In the genomic region with DNA sequence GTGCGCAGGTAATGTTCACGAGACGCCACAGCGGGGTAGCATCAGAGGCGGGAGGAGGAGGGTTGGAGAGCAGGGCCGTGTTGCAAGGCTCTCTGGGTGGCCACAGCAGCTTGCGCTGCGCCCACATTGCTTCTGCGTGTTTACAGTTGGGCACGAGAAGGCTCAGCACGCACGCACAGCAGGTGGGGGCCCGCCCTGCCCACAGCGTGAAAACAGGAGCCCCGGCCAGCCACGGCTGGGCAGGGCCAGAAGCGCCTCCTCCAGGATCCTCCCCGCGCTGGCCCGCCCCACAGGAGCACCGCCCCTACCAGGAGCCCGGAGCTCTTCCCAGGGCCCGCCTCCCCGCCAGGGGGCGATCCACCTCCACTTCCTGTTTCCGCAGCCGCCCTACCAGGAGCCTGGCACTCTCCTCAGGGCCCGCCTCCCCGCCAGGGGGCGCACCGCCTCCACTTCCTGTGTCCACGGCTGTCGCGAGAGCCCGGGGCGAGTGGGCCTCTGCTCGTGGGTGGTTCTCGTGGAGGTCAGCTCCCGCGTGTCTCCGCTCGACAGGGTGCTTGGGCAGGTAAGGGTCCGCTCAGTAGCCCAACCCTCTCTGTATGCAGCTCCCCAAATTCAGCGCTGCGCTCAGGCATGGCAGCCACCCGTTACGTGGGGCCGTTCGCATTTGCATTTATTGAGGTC, we compare ENCODE assay signal across 8 cellular contexts. TPM values are rescaled to one million over a fixed set of nuclear protein-coding genes. Genes with fewer than 3 reads are reported as not detected.
DNase-seq lines count a peak whose midpoint lies in the region; ATAC-seq, FAIRE-seq and TF ChIP-seq lines count a peak whose summit lies in the region.

A gene with protein sequence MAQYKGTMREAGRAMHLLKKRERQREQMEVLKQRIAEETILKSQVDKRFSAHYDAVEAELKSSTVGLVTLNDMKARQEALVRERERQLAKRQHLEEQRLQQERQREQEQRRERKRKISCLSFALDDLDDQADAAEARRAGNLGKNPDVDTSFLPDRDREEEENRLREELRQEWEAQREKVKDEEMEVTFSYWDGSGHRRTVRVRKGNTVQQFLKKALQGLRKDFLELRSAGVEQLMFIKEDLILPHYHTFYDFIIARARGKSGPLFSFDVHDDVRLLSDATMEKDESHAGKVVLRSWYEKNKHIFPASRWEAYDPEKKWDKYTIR (plus strand): TSS at position 449 of the 681 bp plus-strand sequence. CDS start 439 bp downstream, outside the sequence.

- peak within 1 kb of the TSS; percentile 77 to 79 for H3K27ac ChIP-seq in kidney (ENCODE audit: low read depth in 2 of 2, low read length in 2 of 2)

- H3K9ac ChIP-seq in kidney (ENCODE audit: low read length in 2 of 2), result peak within 1 kb of the TSS; percentile 1 to 63

- intact Hi-C loops in kidney (cut with DNase I), result no loop called here

- peak; percentile 96 for ATAC-seq in HG02678 (IDR thresholded peaks at IDR 0.05; ENCODE audit: unreplicated experiment)

- peak within 1 kb of the TSS; percentile 61 to 78 for H3K4me3 ChIP-seq in kidney (ENCODE audit: low read length in 2 of 2)

- FAIRE-seq in GM12891 (lab: Jason Lieb, UNC) (peak; percentile 59), kidney (lab: Jason Lieb, UNC) (no peak)

- no peak for TF ChIP-seq POLR2A in GM12891 (IDR thresholded peaks at IDR 0.05; ENCODE audit: low read depth, low read length)

- no peaks in the 10 kb centered on the region for H3K36me3 ChIP-seq in kidney (ENCODE audit: control insufficient read depth in 1 of 2, insufficient read depth in 2 of 2, low read length in 2 of 2)

- TF ChIP-seq CTCF in kidney (IDR thresholded peaks at IDR 0.05; ENCODE audit: borderline replicate concordance, extremely low read depth, insufficient read depth), result peak; percentile 84

- no peaks in the 10 kb centered on the region for H3K9me3 ChIP-seq in kidney (ENCODE audit: control insufficient read depth in 1 of 2, low read length in 2 of 2)

- H3K4me1 ChIP-seq in kidney (ENCODE audit: control insufficient read depth in 1 of 2, insufficient read depth in 1 of 2, low read depth in 1 of 2, low read length in 2 of 2), result peaks cover 0 to 8% of the 10 kb centered on the region in 2 donors

- peak; percentile 86 for DNase-seq in GM12891 (ENCODE audit: insufficient read length, low spot score)
- peak; percentile 87 to 89 for DNase-seq in NCI-H2081 (lab: John Stamatoyannopoulos, UW)
- peak; percentile 85 for DNase-seq in activated CD4-positive, alpha-beta T cell treated with anti-CD3 and anti-CD28 coated beads for 1 hour
- DNase-seq in cerebellar nuclear complex (lab: John Stamatoyannopoulos, UW), result peak; percentile 16 to 76
- peak; percentile 97 for DNase-seq in kidney
- DNase-seq in stimulated activated CD4-positive, alpha-beta T cell treated with anti-CD3 and anti-CD28 coated beads, Interleukin-15, amount 100 ng/mL, for 24 hours, result peak; percentile 93
- no peak for DNase-seq in SIG-M5 treated with dmso at 0.1 percent for 504 hours (lab: John Stamatoyannopoulos, UW; ENCODE audit: unreplicated experiment)

TF ChIP-seq in GM12891, 5 proteins besides CTCF, POLR2A, EP300 and RAD21:
- TF ChIP-seq POU2F2 (IDR thresholded peaks at IDR 0.05; ENCODE audit: low read depth, low read length) (no peak), SPI1 (IDR thresholded peaks at IDR 0.05; ENCODE audit: low read depth, low read length) (peak; percentile 83)

RNA-seq across cellular contexts. Expression of the gene that starts here (rescaled TPM):
- polyA plus RNA-seq in GM12891 (2012; ENCODE audit: low read depth, missing spikeins), result 5.0 TPM
- total RNA-seq in kidney, result 13.2 TPM
- polyA plus RNA-seq in kidney (ENCODE audit: insufficient read depth, low read depth, low replicate concordance), result 24.8 TPM
